Comparison of ENCODE assay signal across 11 cellular contexts in genomic region chr1:228180271-228180987, GRCh38. TPM values are rescaled to one million over a fixed set of nuclear protein-coding genes. Genes with fewer than 3 reads are reported as not detected.
DNase-seq lines count a peak whose midpoint lies in the region; ATAC-seq and TF ChIP-seq lines count a peak whose summit lies in the region.
"Had no signal": no experiment of that assay in that cellular context is flagged by ENCODE, and none has a peak within 500 bp of the region (broad histone marks: within the 10 kb centered on the region; RNA-seq: fewer than 3 reads in every experiment).

No MANE protein-coding gene starts in this region.

- H3K79me1 ChIP-seq in IMR-90 (ENCODE audit: low read depth in 1 of 2, low read length in 2 of 2) = peaks cover 6 to 26% of the 10 kb centered on the region in 2 experiments; a peak in 3 of 4 replicates
- H3K79me1 ChIP-seq in neuronal stem cell (ENCODE audit: low read depth, low read length) = peaks cover 4% of the 10 kb centered on the region

- intact Hi-C loops in CD4-positive, alpha-beta memory T cell (cut with micrococcal nuclease) = no loop called here
- intact Hi-C loops in IMR-90 (cut with micrococcal nuclease) = no loop called here

- H4K8ac ChIP-seq in IMR-90 (ENCODE audit: low read depth in 2 of 2, low read length in 2 of 2) = peak overlapping the region in 1 of 2 experiments; percentile 61; a peak in 2 of 4 replicates
- no peak overlapping the region for H4K8ac ChIP-seq in neuronal stem cell (ENCODE audit: low read depth, low read length)

- H3K4me3 ChIP-seq in CD4-positive, alpha-beta memory T cell (ENCODE audit: low read length in 2 of 2) = no peak overlapping the region
- H3K4me3 ChIP-seq in IMR-90 (ENCODE audit: insufficient read depth, low read depth, low read length) (no peak overlapping the region), neuronal stem cell (ENCODE audit: low read length in 2 of 2) (no peak overlapping the region)
- H3K4me3 ChIP-seq: uterus had no signal

- H2BK15ac ChIP-seq in IMR-90 (ENCODE audit: low read depth, low read length) (peak overlapping the region; percentile 70; the same call in 1 of the 3 replicates), neuronal stem cell (ENCODE audit: low read length) (no peak overlapping the region)

- H4K20me1 ChIP-seq in IMR-90 (ENCODE audit: insufficient read depth, low read length) = no peaks in the 10 kb centered on the region

- no peaks in the 10 kb centered on the region for H3K9me3 ChIP-seq in CD4-positive, alpha-beta memory T cell (ENCODE audit: control insufficient read depth in 1 of 2, low read length in 2 of 2)
- 0 out of 2 replicates have a peak, but pooled peaks cover 2% of the 10 kb centered on the region for H3K9me3 ChIP-seq in IMR-90 (ENCODE audit: control insufficient read depth, insufficient read depth, low read length)
- H3K9me3 ChIP-seq in neuronal stem cell (replicated peaks in 1 of 2; ENCODE audit: control insufficient read depth in 2 of 2, insufficient read depth in 1 of 2, low read depth in 1 of 2, low read length in 2 of 2) = no peaks in the 10 kb centered on the region
- H3K9me3 ChIP-seq: uterus had no signal

- peaks cover 3% of the 10 kb centered on the region for H3K36me3 ChIP-seq in CD4-positive, alpha-beta memory T cell (ENCODE audit: insufficient read depth, low read length)
- no peaks in the 10 kb centered on the region for H3K36me3 ChIP-seq in IMR-90 (ENCODE audit: control insufficient read depth, insufficient read depth, low read length)
- peaks cover 0 to 16% of the 10 kb centered on the region in 2 donors for H3K36me3 ChIP-seq in neuronal stem cell (replicated peaks in 1 of 2; ENCODE audit: control insufficient read depth in 2 of 2, insufficient read depth in 2 of 2, low read length in 2 of 2)
- H3K36me3 ChIP-seq: uterus had no signal

- no peak for TF ChIP-seq CTCF in IMR-90 (conservative IDR thresholded peaks at IDR 0.05; ENCODE audit: low read depth, low read length)

- H2AK5ac ChIP-seq in IMR-90 (ENCODE audit: low read depth, low read length) (peak overlapping the region; percentile 84), neuronal stem cell (ENCODE audit: low read depth, low read length) (no peak overlapping the region)

- H2AFZ ChIP-seq in IMR-90 (replicated peaks; ENCODE audit: low read length, poor library complexity) (no peak overlapping the region), neuronal stem cell (ENCODE audit: low read length) (no peak overlapping the region)

- no peak overlapping the region for H3K4me3 Mint-ChIP-seq in CD4-positive, alpha-beta memory T cell
- no peak overlapping the region for H3K4me3 Mint-ChIP-seq in activated T-helper 17 cell treated with anti-CD3 and anti-CD28 coated beads, Interleukin-2, amount 50 U/mL, for 72 hours
- H3K4me3 Mint-ChIP-seq in naive B cell = no peak overlapping the region
- H3K4me3 Mint-ChIP-seq: activated CD4-positive, alpha-beta T cell treated with anti-CD3 and anti-CD28 coated beads, Interleukin-2, amount 10 ng/mL, durations not matched to agents 24 days and 14 days; nephron had no signal

- in situ Hi-C loops in IMR-90 (cut with MboI; ENCODE audit: low sequenced_read_pairs) = no loop called here

- no peaks in the 10 kb centered on the region for H3K27me3 ChIP-seq in CD4-positive, alpha-beta memory T cell (ENCODE audit: insufficient read depth, low read length)
- H3K27me3 ChIP-seq in IMR-90 (ENCODE audit: control insufficient read depth, insufficient read depth, low read length) (no peaks in the 10 kb centered on the region), neuronal stem cell (ENCODE audit: control insufficient read depth in 3 of 3, insufficient read depth in 3 of 3, low read depth in 1 of 3, low read length in 3 of 3) (no peaks in the 10 kb centered on the region)
- H3K27me3 ChIP-seq: uterus had no signal

- ATAC-seq in IMR-90 (ENCODE audit: low read depth) (no peak), naive B cell (ENCODE audit: low read depth in 2 of 2) (peak; percentile 58 to 63), HG02885 (IDR thresholded peaks at IDR 0.05; ENCODE audit: poor library complexity, unreplicated experiment) (no peak), HG03025 (IDR thresholded peaks at IDR 0.05; ENCODE audit: low FRiP score, unreplicated experiment) (no peak)
- ATAC-seq in activated T-helper 17 cell treated with anti-CD3 and anti-CD28 coated beads, Interleukin-2, amount 50 U/mL, for 72 hours (replicated peaks) = peak; percentile 45

- no peak overlapping the region for H3K56ac ChIP-seq in IMR-90 (ENCODE audit: extremely low read depth, insufficient read depth, low read length)

- no peak overlapping the region for H3K9ac ChIP-seq in IMR-90 (ENCODE audit: low read depth, low read length)
- H3K9ac ChIP-seq in neuronal stem cell (ENCODE audit: low read depth, low read length, poor library complexity) = no peak overlapping the region

- TF ChIP-seq POLR2A in IMR-90 (IDR thresholded peaks at IDR 0.05; ENCODE audit: low read depth, low read length) = no peak

- H2AK9ac ChIP-seq in IMR-90 (replicated peaks; ENCODE audit: low read depth, low read length, poor library complexity) = no peak overlapping the region

- peaks cover 5 to 9% (median 5%) of the 10 kb centered on the region in 4 donors for H3K4me1 Mint-ChIP-seq in CD4-positive, alpha-beta memory T cell
- peaks cover 5% of the 10 kb centered on the region for H3K4me1 Mint-ChIP-seq in activated T-helper 17 cell treated with anti-CD3 and anti-CD28 coated beads, Interleukin-2, amount 50 U/mL, for 72 hours
- peaks cover 0 to 11% (median 7%) of the 10 kb centered on the region in 3 donors for H3K4me1 Mint-ChIP-seq in naive B cell
- H3K4me1 Mint-ChIP-seq: activated CD4-positive, alpha-beta T cell treated with anti-CD3 and anti-CD28 coated beads, Interleukin-2, amount 10 ng/mL, durations not matched to agents 24 days and 14 days had no signal

- POLR2A ChIA-PET in CD4-positive, alpha-beta memory T cell (lab: Charles Lee; ENCODE audit: partially characterized antibody) = no interaction called here
- POLR2A ChIA-PET in IMR-90 (lab: Charles Lee; ENCODE audit: unreplicated experiment) = interaction anchor here (0.6 kb wide), 1 partner anchor 1376 kb away, joined by 4 read pairs; no protein-coding TSS in a partner anchor

- H2BK120ac ChIP-seq in IMR-90 (ENCODE audit: low read depth, low read length) (peak overlapping the region; percentile 81), neuronal stem cell (ENCODE audit: low read depth, low read length) (no peak overlapping the region)

- no peaks in the 10 kb centered on the region for H3K9me3 Mint-ChIP-seq in CD4-positive, alpha-beta memory T cell
- H3K9me3 Mint-ChIP-seq in activated T-helper 17 cell treated with anti-CD3 and anti-CD28 coated beads, Interleukin-2, amount 50 U/mL, for 72 hours = no peaks in the 10 kb centered on the region
- no peaks in the 10 kb centered on the region for H3K9me3 Mint-ChIP-seq in naive B cell
- H3K9me3 Mint-ChIP-seq: activated CD4-positive, alpha-beta T cell treated with anti-CD3 and anti-CD28 coated beads, Interleukin-2, amount 10 ng/mL, durations not matched to agents 24 days and 14 days; nephron had no signal

- H3K36me3 Mint-ChIP-seq in CD4-positive, alpha-beta memory T cell = peaks cover 5 to 8% of the 10 kb centered on the region in 2 donors
- H3K36me3 Mint-ChIP-seq in activated T-helper 17 cell treated with anti-CD3 and anti-CD28 coated beads, Interleukin-2, amount 50 U/mL, for 72 hours (ENCODE audit: low read depth) = no peaks in the 10 kb centered on the region
- H3K36me3 Mint-ChIP-seq in naive B cell = peaks cover 0 to 5% of the 10 kb centered on the region in 2 donors

- no peak overlapping the region for H2BK12ac ChIP-seq in neuronal stem cell (ENCODE audit: low read length)

- H2BK20ac ChIP-seq in IMR-90 (ENCODE audit: low read depth, low read length) = peak overlapping the region; percentile 95

- peak overlapping the region; percentile 91 for H3K4ac ChIP-seq in IMR-90 (ENCODE audit: low read depth, low read length)
- H3K4ac ChIP-seq in neuronal stem cell (ENCODE audit: low read length) = no peak overlapping the region

- H3K4me1 ChIP-seq in CD4-positive, alpha-beta memory T cell (ENCODE audit: insufficient read depth, low read length) = peaks cover 5% of the 10 kb centered on the region
- H3K4me1 ChIP-seq in IMR-90 (ENCODE audit: control insufficient read depth, insufficient read depth, low read length) (peaks cover 11% of the 10 kb centered on the region), neuronal stem cell (ENCODE audit: control insufficient read depth in 2 of 2, insufficient read depth in 1 of 2, low read depth in 1 of 2, low read length in 2 of 2) (peaks cover 0 to 1% of the 10 kb centered on the region in 2 donors)
- H3K4me1 ChIP-seq: uterus had no signal

- H3K9me1 ChIP-seq in IMR-90 (ENCODE audit: insufficient read depth, low read length) = peaks cover 18% of the 10 kb centered on the region

- peak overlapping the region; percentile 16; the same call in 1 of the 2 replicates for H3K23ac ChIP-seq in IMR-90 (ENCODE audit: low read depth, low read length)
- no peak overlapping the region for H3K23ac ChIP-seq in neuronal stem cell (ENCODE audit: low read depth, low read length, poor library complexity)

- peak overlapping the region; percentile 64; the same call in 1 of the 2 replicates for H3K18ac ChIP-seq in IMR-90 (ENCODE audit: low read depth, low read length)
- no peak overlapping the region for H3K18ac ChIP-seq in neuronal stem cell (ENCODE audit: low read length)

- CTCF ChIA-PET in CD4-positive, alpha-beta memory T cell (lab: Charles Lee; ENCODE audit: partially characterized antibody) = interaction anchor here (0.6 to 3.5 kb wide), 2 partner anchors 11 to 806 kb away, joined by 4 to 11 read pairs; no protein-coding TSS in a partner anchor
- CTCF ChIA-PET in IMR-90 (lab: Yijun Ruan, JAX) = interaction anchor here (0.6 kb wide), 1 partner anchor 296 kb away, joined by 6 read pairs; no protein-coding TSS in a partner anchor

- H3K27me3 Mint-ChIP-seq in CD4-positive, alpha-beta memory T cell = no peaks in the 10 kb centered on the region
- H3K27me3 Mint-ChIP-seq in activated T-helper 17 cell treated with anti-CD3 and anti-CD28 coated beads, Interleukin-2, amount 50 U/mL, for 72 hours = no peaks in the 10 kb centered on the region
- H3K27me3 Mint-ChIP-seq in naive B cell = no peaks in the 10 kb centered on the region
- H3K27me3 Mint-ChIP-seq: activated CD4-positive, alpha-beta T cell treated with anti-CD3 and anti-CD28 coated beads, Interleukin-2, amount 10 ng/mL, durations not matched to agents 24 days and 14 days had no signal

- no peak for TF ChIP-seq RAD21 in IMR-90 (IDR thresholded peaks at IDR 0.05; ENCODE audit: low read length)

- dilution Hi-C loops in IMR-90 (cut with HindIII; ENCODE audit: low sequenced_read_pairs, unreplicated experiment) = no loop called here

- peak overlapping the region; percentile 81 for H4K91ac ChIP-seq in IMR-90 (ENCODE audit: insufficient read depth, low read depth, low read length)
- no peak overlapping the region for H4K91ac ChIP-seq in neuronal stem cell (ENCODE audit: low read depth, low read length, poor library complexity)

- H2BK5ac ChIP-seq in IMR-90 (ENCODE audit: low read depth, low read length, poor library complexity, severe bottlenecking) (no peak overlapping the region), neuronal stem cell (ENCODE audit: low read length) (no peak overlapping the region)

- H3K4me2 ChIP-seq in IMR-90 (ENCODE audit: low read depth, low read length) (no peak overlapping the region), neuronal stem cell (ENCODE audit: insufficient read depth, low read length, poor library complexity, severe bottlenecking) (no peak overlapping the region)

- no peak overlapping the region for H3K27ac ChIP-seq in CD4-positive, alpha-beta memory T cell (ENCODE audit: low read depth, low read length)
- peak overlapping the region; percentile 27; the same call in 1 of the 2 replicates for H3K27ac ChIP-seq in IMR-90 (ENCODE audit: insufficient read depth, low read length)
- no peak overlapping the region for H3K27ac ChIP-seq in neuronal stem cell (replicated peaks; ENCODE audit: low read length)

- DNase-seq in CD4-positive, alpha-beta memory T cell = no peak
- no peak for DNase-seq in IMR-90
- no peak for DNase-seq in naive B cell
- no peak for DNase-seq in HuH-7 (ENCODE audit: low spot score)
- no peak for DNase-seq in neuronal stem cell (ENCODE audit: low spot score)
- DNase-seq: activated CD4-positive, alpha-beta T cell treated with anti-CD3 and anti-CD28 coated beads, Interleukin-2, amount 10 ng/mL, durations not matched to agents 24 days and 14 days; uterus had no signal

- BruUV-seq in IMR-90 (replicated peaks; lab: Mats Ljungman, UMichigan) = no TSS peak

- H4K5ac ChIP-seq in IMR-90 (ENCODE audit: low read depth, low read length) = peak overlapping the region; percentile 72; the same call in 1 of the 2 replicates

- H3K14ac ChIP-seq in IMR-90 (replicated peaks; ENCODE audit: low read depth, low read length) (peak overlapping the region; percentile 76), neuronal stem cell (ENCODE audit: low read length) (no peak overlapping the region)

- H3K27ac Mint-ChIP-seq in CD4-positive, alpha-beta memory T cell = peak overlapping the region in 4 of 7 donors; percentile 36 to 56 (median 52)
- H3K27ac Mint-ChIP-seq in activated T-helper 17 cell treated with anti-CD3 and anti-CD28 coated beads, Interleukin-2, amount 50 U/mL, for 72 hours = no peak overlapping the region
- peak overlapping the region in 1 of 6 donors; percentile 71 for H3K27ac Mint-ChIP-seq in naive B cell
- H3K27ac Mint-ChIP-seq: activated CD4-positive, alpha-beta T cell treated with anti-CD3 and anti-CD28 coated beads, Interleukin-2, amount 10 ng/mL, durations not matched to agents 24 days and 14 days had no signal

- no CpG with 5 or more reads among the region's 4 CpGs for WGBS in IMR-90 (ENCODE audit: extremely low coverage in 2 of 2, insufficient read length in 1 of 2), 2 experiments
- WGBS in neuronal stem cell (ENCODE audit: extremely low coverage in 2 of 2, insufficient read length in 2 of 2, insufficient replicate concordance in 1 of 2), 2 donors = no CpG with 5 or more reads among the region's 4 CpGs

RNA-seq across cellular contexts. Expression of gene IBA57, which starts 14.8 kb away (rescaled TPM):
- total RNA-seq in CD4-positive, alpha-beta memory T cell = 10 to 100 TPM; 10.9 to 12.0 TPM
- 1 to 10 TPM; 1.3 to 2.9 TPM for polyA plus RNA-seq in CD4-positive, alpha-beta memory T cell
- 1.7 and 2.0 TPM in 2 replicates for total RNA-seq in IMR-90 (2012; rRNA removed)
- polyA plus RNA-seq in IMR-90 (2012; rRNA removed) (2.6 TPM in 2 replicates), naive B cell (ENCODE audit: low read depth in 6 of 6) (10 to 100 TPM in 1 of 6 donors, 1 to 10 TPM in 5; 2.0 to 11.7 (median 3.1) TPM)
- 3.8 and 4.0 TPM in 2 replicates for polyA plus RNA-seq in IMR-90 (2012; cell fraction: cytosol; rRNA removed)
- polyA plus RNA-seq in IMR-90 (2012; cell fraction: nucleus; rRNA removed; ENCODE audit: low replicate concordance) = 4.9 and 9.5 TPM in 2 replicates
- total RNA-seq in activated T-helper 17 cell treated with anti-CD3 and anti-CD28 coated beads, Interleukin-2, amount 50 U/mL, for 72 hours = 1 to 10 TPM; 6.6 to 8.8 TPM
- 1.3 TPM for polyA plus RNA-seq in neuronal stem cell (2013, experiment 1 of 2)
- 1.4 TPM for polyA plus RNA-seq in neuronal stem cell (2013, experiment 2 of 2)

RNA-seq across cellular contexts. Expression of gene OBSCN, which starts 27.4 kb away (rescaled TPM):
- 10 to 100 TPM; 76.0 to 91.4 TPM for total RNA-seq in CD4-positive, alpha-beta memory T cell
- 1 to 10 TPM in 1 of 2 donors, under 1 TPM in 1; 0.19 to 3.5 TPM for polyA plus RNA-seq in CD4-positive, alpha-beta memory T cell
- 4.1 and 4.2 TPM in 2 replicates for total RNA-seq in IMR-90 (2012; rRNA removed)
- polyA plus RNA-seq in IMR-90 (2012; rRNA removed) (9.5 and 10.0 TPM in 2 replicates), naive B cell (ENCODE audit: low read depth in 6 of 6) (1 to 10 TPM in 5 of 6 donors, under 1 TPM in 1; 0.78 to 2.5 (median 1.5) TPM)
- polyA plus RNA-seq in IMR-90 (2012; cell fraction: cytosol; rRNA removed) = 3.6 and 7.2 TPM in 2 replicates
- 69.7 and 96.2 TPM in 2 replicates for polyA plus RNA-seq in IMR-90 (2012; cell fraction: nucleus; rRNA removed; ENCODE audit: low replicate concordance)
- total RNA-seq in activated T-helper 17 cell treated with anti-CD3 and anti-CD28 coated beads, Interleukin-2, amount 50 U/mL, for 72 hours = 10 to 100 TPM; 10.8 to 60.0 TPM
- 7.3 TPM for polyA plus RNA-seq in neuronal stem cell (2013, experiment 1 of 2)
- polyA plus RNA-seq in neuronal stem cell (2013, experiment 2 of 2) = 7.9 TPM

RNA-seq across cellular contexts. Expression of gene GJC2, which starts 30.7 kb away (rescaled TPM):
- total RNA-seq in CD4-positive, alpha-beta memory T cell = under 1 TPM; 0.61 to 0.80 TPM
- not detected for polyA plus RNA-seq in CD4-positive, alpha-beta memory T cell
- total RNA-seq in IMR-90 (2012; rRNA removed) = 1.1 and 1.4 TPM in 2 replicates
- polyA plus RNA-seq in IMR-90 (2012; rRNA removed) (1.7 and 2.6 TPM in 2 replicates), naive B cell (ENCODE audit: low read depth in 6 of 6) (not detected)
- polyA plus RNA-seq in IMR-90 (2012; cell fraction: cytosol; rRNA removed) = 1.5 and 2.6 TPM in 2 replicates
- polyA plus RNA-seq in IMR-90 (2012; cell fraction: nucleus; rRNA removed; ENCODE audit: low replicate concordance) = 2.1 and 4.8 TPM in 2 replicates
- under 1 TPM; 0.43 to 0.61 TPM for total RNA-seq in activated T-helper 17 cell treated with anti-CD3 and anti-CD28 coated beads, Interleukin-2, amount 50 U/mL, for 72 hours
- polyA plus RNA-seq in neuronal stem cell (2013, experiment 1 of 2) = 0.24 TPM
- 0.17 TPM for polyA plus RNA-seq in neuronal stem cell (2013, experiment 2 of 2)

RNA-seq across cellular contexts. Expression of gene GUK1, which starts 40.4 kb away (rescaled TPM):
- 100 to 1,000 TPM; 179 to 185 TPM for total RNA-seq in CD4-positive, alpha-beta memory T cell
- 100 to 1,000 TPM; 382 to 488 TPM for polyA plus RNA-seq in CD4-positive, alpha-beta memory T cell
- total RNA-seq in IMR-90 (2012; rRNA removed) = 465 and 524 TPM in 2 replicates
- polyA plus RNA-seq in IMR-90 (2012; rRNA removed) (548 and 630 TPM in 2 replicates), naive B cell (ENCODE audit: low read depth in 6 of 6) (100 to 1,000 TPM; 190 to 350 (median 220) TPM)
- polyA plus RNA-seq in IMR-90 (2012; cell fraction: cytosol; rRNA removed) = 522 and 1,067 TPM in 2 replicates
- polyA plus RNA-seq in IMR-90 (2012; cell fraction: nucleus; rRNA removed; ENCODE audit: low replicate concordance) = 571 and 1,090 TPM in 2 replicates
- total RNA-seq in activated T-helper 17 cell treated with anti-CD3 and anti-CD28 coated beads, Interleukin-2, amount 50 U/mL, for 72 hours = 100 to 1,000 TPM; 284 to 285 TPM
- polyA plus RNA-seq in neuronal stem cell (2013, experiment 1 of 2) = 106 TPM
- polyA plus RNA-seq in neuronal stem cell (2013, experiment 2 of 2) = 98.6 TPM

Comparison
In these comparisons a context has a peak if more than half of its experiments do, and no peak if none do; other contexts are left out.
1. ATAC-seq: peak in activated T-helper 17 cell treated with anti-CD3 and anti-CD28 coated beads, Interleukin-2, amount 50 U/mL, for 72 hours (single experiment) and naive B cell (2 of 2); none in IMR-90 (single experiment), HG02885 (single experiment) and HG03025 (single experiment).